19 cellular contexts compared by ENCODE assay signal in genomic region chr1:145908653-145909052, GRCh38. TPM values are rescaled to one million over a fixed set of nuclear protein-coding genes. Genes with fewer than 3 reads are reported as not detected.
A peak's percentile ranks its signal among the peaks of the same experiment; 100 is the strongest.
DNase-seq lines count a peak whose midpoint lies in the region; ATAC-seq and TF ChIP-seq lines count a peak whose summit lies in the region.
"Had no signal": no experiment of that assay in that cellular context is flagged by ENCODE, and none has a peak within 500 bp of the region (broad histone marks: within the 10 kb centered on the region; RNA-seq: fewer than 3 reads in every experiment).

No MANE protein-coding gene starts in this region.

- no peak for ATAC-seq in left ventricle myocardium superior
- no peak for ATAC-seq in HG02884 (IDR thresholded peaks at IDR 0.05; ENCODE audit: unreplicated experiment)
- ATAC-seq in HG02981 (IDR thresholded peaks at IDR 0.05; ENCODE audit: unreplicated experiment) = no peak
- ATAC-seq: foreskin keratinocyte; K562; stimulated activated naive B cell treated with anti-CD40 and anti-IgM and Interleukin-4, amounts not matched to agents 10 μg/mL and 1 μg/mL and 100 μg/mL, for 72 hours had no signal

- TF ChIP-seq CTCF in cardiac muscle cell (IDR thresholded peaks at IDR 0.05; ENCODE audit: low read depth, low read length) (no peak), esophagus muscularis mucosa (IDR thresholded peaks at IDR 0.05) (no peak)

- H3K9me3 ChIP-seq in cardiac muscle cell (ENCODE audit: low read depth) (no peaks in the 10 kb centered on the region), esophagus muscularis mucosa (no peaks in the 10 kb centered on the region)

- no peak for TF ChIP-seq POLR2A in esophagus muscularis mucosa (IDR thresholded peaks at IDR 0.05; ENCODE audit: low read depth)

- TF ChIP-seq EP300 in esophagus muscularis mucosa (IDR thresholded peaks at IDR 0.05) = no peak

- H3K4me1 ChIP-seq in cardiac muscle cell (ENCODE audit: low read depth) = peaks cover 8% of the 10 kb centered on the region
- peaks cover 5 to 22% (median 10%) of the 10 kb centered on the region in 4 donors for H3K4me1 ChIP-seq in esophagus muscularis mucosa

- WGBS in esophagus muscularis mucosa = 64% methylated on average over 1 of the region's 1 CpG

- H3K27ac ChIP-seq in cardiac muscle cell = peak overlapping the region; percentile 30
- H3K27ac ChIP-seq in esophagus muscularis mucosa (replicated peaks in 1 of 4) = no peak overlapping the region
- H3K27ac ChIP-seq: foreskin keratinocyte, parathyroid adenoma had no signal

- intact Hi-C loops in left ventricle myocardium superior (cut with micrococcal nuclease) = no loop called here
- intact Hi-C loops in esophagus muscularis mucosa (cut with DNase I) = no loop called here

- H3K36me3 ChIP-seq in cardiac muscle cell = peaks cover 14% of the 10 kb centered on the region
- peaks cover 14 to 32% (median 27%) of the 10 kb centered on the region in 4 donors for H3K36me3 ChIP-seq in esophagus muscularis mucosa

- H3K27me3 ChIP-seq in cardiac muscle cell (no peaks in the 10 kb centered on the region), esophagus muscularis mucosa (no peaks in the 10 kb centered on the region)
- H3K27me3 ChIP-seq: foreskin keratinocyte had no signal

- DNase-seq in cardiac muscle cell (ENCODE audit: low read depth in 1 of 2, low spot score in 1 of 2) (peak in 1 of 2 donors; percentile 49), left ventricle myocardium superior (no peak), amniotic epithelial cell (ENCODE audit: low read depth) (peak; percentile 38), fibroblast of peridontal ligament (ENCODE audit: extremely low read depth) (peak; percentile 86), stromal cell of bone marrow (ENCODE audit: low read depth) (peak; percentile 91), esophagus muscularis mucosa (ENCODE audit: extremely low spot score) (no peak)
- DNase-seq: activated CD4-positive, alpha-beta T cell treated with anti-CD3 and anti-CD28 coated beads, Interleukin-2, amount 50 U/mL, for 1 hour; CD4-positive, CD25-positive, alpha-beta regulatory T cell; DMS153; foreskin keratinocyte; NCI-H1092; NCI-H526 treated with DMSO at 0.1 percent for 48 hours; stimulated activated naive B cell treated with anti-CD40 and anti-IgM and Interleukin-4, amounts not matched to agents 10 μg/mL and 1 μg/mL and 100 μg/mL, for 72 hours; SW 1271 had no signal

- H3K4me3 ChIP-seq in cardiac muscle cell (no peak overlapping the region), esophagus muscularis mucosa (no peak overlapping the region)
- H3K4me3 ChIP-seq: K562 had no signal

RNA-seq across cellular contexts. Expression of gene ITGA10, which starts 1.2 kb away (rescaled TPM):
- total RNA-seq in cardiac muscle cell = 1.9 and 3.0 TPM in 2 replicates
- 5.6 and 6.1 TPM in 2 replicates for polyA plus RNA-seq in cardiac muscle cell
- 0.82 TPM for total RNA-seq in left ventricle myocardium superior
- 1 to 10 TPM; 1.7 to 7.2 (median 3.8) TPM for total RNA-seq in esophagus muscularis mucosa

RNA-seq across cellular contexts. Expression of gene PEX11B, which starts 9.9 kb away (rescaled TPM):
- total RNA-seq in cardiac muscle cell (28.2 and 28.4 TPM in 2 replicates), left ventricle myocardium superior (23.8 TPM), esophagus muscularis mucosa (10 to 100 TPM; 18.3 to 21.2 (median 20.0) TPM)
- 42.3 and 50.1 TPM in 2 replicates for polyA plus RNA-seq in cardiac muscle cell

RNA-seq across cellular contexts. Expression of gene RBM8A, which starts 18.6 kb away (rescaled TPM):
- total RNA-seq in cardiac muscle cell (282 and 329 TPM in 2 replicates), left ventricle myocardium superior (57.7 TPM), esophagus muscularis mucosa (100 to 1,000 TPM in 1 of 4 donors, 10 to 100 TPM in 3; 42.8 to 119 (median 69.7) TPM)
- polyA plus RNA-seq in cardiac muscle cell = 272 and 289 TPM in 2 replicates

RNA-seq across cellular contexts. Expression of gene ANKRD35, which starts 23.0 kb away (rescaled TPM):
- total RNA-seq in cardiac muscle cell = 0.11 TPM in 1 of 2 replicates, not detected in the other
- 0.64 and 0.77 TPM in 2 replicates for polyA plus RNA-seq in cardiac muscle cell
- total RNA-seq in left ventricle myocardium superior = 1.1 TPM
- 10 to 100 TPM in 2 of 4 donors, 1 to 10 TPM in 2; 4.0 to 11.1 (median 8.4) TPM for total RNA-seq in esophagus muscularis mucosa
- total RNA-seq: A172 had no signal

RNA-seq across cellular contexts. Expression of gene LIX1L, which starts 49.2 kb away (rescaled TPM):
- total RNA-seq in cardiac muscle cell (33.4 and 39.2 TPM in 2 replicates), left ventricle myocardium superior (25.2 TPM), esophagus muscularis mucosa (10 to 100 TPM; 33.2 to 55.0 (median 41.7) TPM)
- polyA plus RNA-seq in cardiac muscle cell = 46.4 and 59.0 TPM in 2 replicates

Comparison
In these comparisons a context has a peak if more than half of its experiments do, and no peak if none do; other contexts are left out.
1. DNase-seq: peak in amniotic epithelial cell (single experiment), fibroblast of peridontal ligament (single experiment) and stromal cell of bone marrow (single experiment); none in left ventricle myocardium superior (single experiment) and esophagus muscularis mucosa (single experiment).